ENCODE assay signal across 7 cellular contexts in genomic region chr15:88635343-88635742, GRCh38. TPM values are rescaled to one million over a fixed set of nuclear protein-coding genes. Genes with fewer than 3 reads are reported as not detected.
DNase-seq lines count a peak whose midpoint lies in the region; ATAC-seq and TF ChIP-seq lines count a peak whose summit lies in the region.

No MANE protein-coding gene starts in this region.

- H3K4me3 Mint-ChIP-seq in activated B cell treated with CpG ODN at 0.5 μM for 24 hours, result peak overlapping the region; percentile 48

- intact Hi-C loops in activated B cell treated with CpG ODN at 0.5 μM for 24 hours (cut with micrococcal nuclease) (no loop called here), spleen (cut with DNase I; ENCODE audit: low total_unique reads) (no loop called here), Right ventricle myocardium inferior (cut with DNase I) (no loop called here)

- peaks cover 53% of the 10 kb centered on the region for H3K36me3 Mint-ChIP-seq in activated B cell treated with CpG ODN at 0.5 μM for 24 hours (ENCODE audit: low read depth)

- CTCF ChIA-PET in activated B cell treated with CpG ODN at 0.5 μM for 24 hours (lab: Charles Lee), result interaction anchor here (1.4 to 2.5 kb wide), 3 partner anchors 10 to 28 kb away, joined by 4 to 14 read pairs (median 6); no protein-coding TSS in a partner anchor

- TF ChIP-seq POLR2A in spleen (IDR thresholded peaks at IDR 0.05), result peak in 2 of 3 donors; percentile 44 to 54

- H3K36me3 ChIP-seq in spleen, result peaks cover 0 to 30% (median 12%) of the 10 kb centered on the region in 6 donors

- H3K27me3 Mint-ChIP-seq in activated B cell treated with CpG ODN at 0.5 μM for 24 hours, result no peaks in the 10 kb centered on the region

- ATAC-seq in GM19351 (IDR thresholded peaks at IDR 0.05; ENCODE audit: unreplicated experiment) (peak; percentile 39), HG02943 (IDR thresholded peaks at IDR 0.05; ENCODE audit: low read depth, unreplicated experiment) (peak; percentile 35), activated B cell treated with CpG ODN at 0.5 μM for 24 hours (ENCODE audit: low read depth) (peak; percentile 9), Right ventricle myocardium inferior (no peak)

- H3K4me1 Mint-ChIP-seq in activated B cell treated with CpG ODN at 0.5 μM for 24 hours, result peaks cover 94% of the 10 kb centered on the region

- TF ChIP-seq CTCF in activated B cell treated with CpG ODN at 0.5 μM for 24 hours (IDR thresholded peaks at IDR 0.05) (no peak), spleen (IDR thresholded peaks at IDR 0.05 in 8 of 11, conservative IDR thresholded peaks at IDR 0.05 in 3 of 11) (no peak)

- no peaks in the 10 kb centered on the region for H3K9me3 Mint-ChIP-seq in activated B cell treated with CpG ODN at 0.5 μM for 24 hours

- no peaks in the 10 kb centered on the region for H3K27me3 ChIP-seq in spleen (replicated peaks in 1 of 7)

- peak overlapping the region; percentile 97 for H3K27ac Mint-ChIP-seq in activated B cell treated with CpG ODN at 0.5 μM for 24 hours

- POLR2A ChIA-PET in activated B cell treated with CpG ODN at 0.5 μM for 24 hours (lab: Charles Lee), result interaction anchor here (1.0 to 2.5 kb wide), 4 partner anchors 11 to 168 kb away, joined by 4 to 11 read pairs (median 9); partner anchors contain the start of genes AEN, MRPL46 and MRPS11

- no peaks in the 10 kb centered on the region for H3K9me3 ChIP-seq in spleen

- peak overlapping the region in 5 of 8 donors; percentile 11 to 76 (median 14) for H3K4me3 ChIP-seq in spleen

- WGBS in spleen, 5 donors, result 10 to 23% (median 21%) methylated on average over 6 of the region's 6 CpGs

- H3K27ac ChIP-seq in spleen, result peak overlapping the region; percentile 93 to 99 (median 96)

- H3K4me1 ChIP-seq in spleen, result peaks cover 34 to 97% (median 87%) of the 10 kb centered on the region in 6 donors

- no peak for DNase-seq in activated B cell treated with CpG ODN at 0.5 μM for 24 hours
- DNase-seq in spleen, result peak; percentile 22
- no peak for DNase-seq in Right ventricle myocardium inferior (ENCODE audit: missing footprints)
- no peak for DNase-seq in stimulated activated CD8-positive, alpha-beta memory T cell treated with anti-CD3 and anti-CD28 coated beads, Interleukin-4, amount 100 ng/mL, for 48 hours
- DNase-seq in SHP77 treated with DMSO at 0.1 percent for 48 hours (lab: John Stamatoyannopoulos, UW), result no peak

RNA-seq across cellular contexts. Expression of gene ISG20, which starts 3.5 kb away (rescaled TPM):
- total RNA-seq in activated B cell treated with CpG ODN at 0.5 μM for 24 hours, result 84.6 and 87.1 TPM in 2 replicates
- 100 to 1,000 TPM in 5 of 7 donors, 10 to 100 TPM in 2; 70.5 to 171 (median 127) TPM for total RNA-seq in spleen
- 100 to 1,000 TPM; 142 to 365 (median 198) TPM for polyA plus RNA-seq in spleen
- total RNA-seq in Right ventricle myocardium inferior, result 1.8 TPM

RNA-seq across cellular contexts. Expression of gene AEN, which starts 14.2 kb away (rescaled TPM):
- total RNA-seq in activated B cell treated with CpG ODN at 0.5 μM for 24 hours (40.1 and 41.9 TPM in 2 replicates), spleen (10 to 100 TPM; 20.3 to 40.3 (median 29.5) TPM), Right ventricle myocardium inferior (12.0 TPM)
- polyA plus RNA-seq in spleen, result 10 to 100 TPM; 12.9 to 18.6 (median 14.6) TPM

Comparison
In these comparisons a context has a peak if more than half of its experiments do, and no peak if none do; other contexts are left out.
1. RNA of gene ISG20, which starts 3.5 kb away (total RNA-seq): 70.5 to 171 TPM in spleen and 84.6 to 87.1 TPM in activated B cell treated with CpG ODN at 0.5 μM for 24 hours; 1.8 TPM in Right ventricle myocardium inferior (single experiment); every median in the first group is over 10 times any median in the second.